ENCODE assay signal across 8 cellular contexts in the genomic region with DNA sequence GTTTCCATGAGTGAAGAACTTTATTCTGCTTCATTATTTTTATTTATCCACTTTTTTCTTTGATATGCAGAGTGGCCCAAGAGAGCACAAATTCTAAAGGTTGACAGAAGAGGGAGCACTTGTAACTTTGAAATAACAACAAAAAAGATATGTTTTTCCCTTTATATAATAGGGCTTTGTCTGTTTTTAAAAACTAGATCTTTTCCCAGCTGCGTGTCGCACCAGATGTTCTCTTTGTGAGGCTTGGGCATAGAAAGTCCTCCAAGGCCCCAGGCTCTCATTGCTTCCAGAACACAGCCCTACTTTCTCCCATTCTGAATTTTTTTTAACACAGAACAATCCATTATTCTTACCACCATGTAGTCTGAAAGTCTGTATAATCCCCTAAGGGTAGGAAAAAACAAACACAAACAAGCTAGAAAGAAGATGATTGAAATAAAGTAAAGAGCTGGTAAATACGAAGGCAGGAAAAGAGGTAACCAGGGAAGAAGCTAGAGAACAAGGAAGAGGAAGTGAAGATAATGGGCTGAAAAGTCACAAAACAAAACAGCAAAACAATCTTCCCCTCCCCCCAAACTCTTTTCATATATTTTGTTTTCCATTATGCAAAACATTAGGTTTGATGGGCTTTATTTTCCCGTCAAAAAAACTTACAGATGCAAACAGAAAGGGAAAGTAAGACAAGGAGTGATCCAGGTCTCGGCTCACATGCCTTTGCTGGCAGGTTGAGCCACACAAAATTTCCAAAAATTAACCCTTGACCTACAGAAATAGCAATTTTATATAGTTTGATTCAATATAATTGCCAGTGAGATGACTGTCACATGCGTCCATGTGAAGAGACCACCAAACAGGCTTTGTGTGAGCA.
DNase-seq lines count a peak whose midpoint lies in the region; TF ChIP-seq lines count a peak whose summit lies in the region.

No MANE protein-coding gene starts in this region.

- H3K9me3 Mint-ChIP-seq in CD14-positive monocyte (peaks cover 0 to 6% (median 3%) of the 10 kb centered on the region in 7 donors), nephron progenitor cell (peaks cover 24% of the 10 kb centered on the region)

- H3K4me1 Mint-ChIP-seq in CD14-positive monocyte (peaks cover 52% of the 10 kb centered on the region), nephron progenitor cell (peaks cover 29% of the 10 kb centered on the region)

- no peaks in the 10 kb centered on the region for H3K36me3 ChIP-seq in stomach

- peak overlapping the region; percentile 71 for H3K27ac ChIP-seq in HL-60 (replicated peaks)
- H3K27ac ChIP-seq in angular gyrus (ENCODE audit: low read depth, low read length), result peak overlapping the region; percentile 99
- peak overlapping the region in 4 of 5 donors; percentile 60 to 80 (median 72) for H3K27ac ChIP-seq in stomach

- DNase-seq in CD14-positive monocyte (ENCODE audit: low spot score), result no peak
- no peak for DNase-seq in HL-60 (ENCODE audit: low read depth in 1 of 2, low spot score in 1 of 2)
- DNase-seq in hippocampal formation (lab: John Stamatoyannopoulos, UW), result peak; percentile 69 to 98
- no peak for DNase-seq in stomach
- DNase-seq in NCI-H226, result no peak
- no peak for DNase-seq in nephron progenitor cell
- no peak for DNase-seq in activated CD4-positive, CD25-positive, alpha-beta regulatory T cell (lab: John Stamatoyannopoulos, UW)

- no peak for TF ChIP-seq POLR2A in stomach (IDR thresholded peaks at IDR 0.05)

- H3K27me3 Mint-ChIP-seq in CD14-positive monocyte (ENCODE audit: low read depth in 3 of 3) (peaks cover 0 to 3% (median 0%) of the 10 kb centered on the region in 3 donors), nephron progenitor cell (ENCODE audit: low read depth, poor library complexity) (no peaks in the 10 kb centered on the region)

- H3K4me3 ChIP-seq in HL-60 (replicated peaks; ENCODE audit: insufficient read depth, low read length) (no peak overlapping the region), stomach (peak overlapping the region in 1 of 4 donors; percentile 5)

- H3K4me3 Mint-ChIP-seq in CD14-positive monocyte (peak overlapping the region; percentile 8 to 52), nephron progenitor cell (no peak overlapping the region)

- peaks cover 7 to 37% (median 22%) of the 10 kb centered on the region in 4 donors for H3K4me1 ChIP-seq in stomach

- intact Hi-C loops in CD14-positive monocyte (cut with micrococcal nuclease) (no loop called here), stomach (cut with DNase I; ENCODE audit: low total_unique reads) (no loop called here)

- peaks cover 2 to 5% of the 10 kb centered on the region in 2 donors for H3K36me3 Mint-ChIP-seq in CD14-positive monocyte
- no peaks in the 10 kb centered on the region for H3K36me3 Mint-ChIP-seq in nephron progenitor cell (ENCODE audit: low read depth)

- H3K27me3 ChIP-seq in HL-60 (ENCODE audit: insufficient read depth, poor library complexity, severe bottlenecking) (no peaks in the 10 kb centered on the region), stomach (no peaks in the 10 kb centered on the region)

- H3K27ac Mint-ChIP-seq in CD14-positive monocyte, result peak overlapping the region; percentile 80 to 93 (median 85)
- no peak overlapping the region for H3K27ac Mint-ChIP-seq in nephron progenitor cell

- TF ChIP-seq CTCF in CD14-positive monocyte (IDR thresholded peaks at IDR 0.05), result peak; percentile 49
- no peak for TF ChIP-seq CTCF in HL-60 (IDR thresholded peaks at IDR 0.05; ENCODE audit: insufficient read depth, low read length)
- peak in 3 of 7 experiments; percentile 11 to 25 (median 25) for TF ChIP-seq CTCF in stomach (IDR thresholded peaks at IDR 0.05)
- TF ChIP-seq CTCF in nephron progenitor cell (IDR thresholded peaks at IDR 0.05), result no peak

- 30 to 42% (median 37%) methylated on average over 6 of the region's 6 CpGs for WGBS in stomach, 5 donors

- no peaks in the 10 kb centered on the region for H3K9me3 ChIP-seq in stomach

- TF ChIP-seq EP300 in stomach (IDR thresholded peaks at IDR 0.05), result no peak

Comparison
In these comparisons a context has a peak if more than half of its experiments do, and no peak if none do; other contexts are left out.
1. DNase-seq: peak in hippocampal formation (2 of 2); none in CD14-positive monocyte (single experiment), HL-60 (0 of 2), stomach (single experiment), NCI-H226 (single experiment), nephron progenitor cell (single experiment) and activated CD4-positive, CD25-positive, alpha-beta regulatory T cell (0 of 4).
2. Peak in every context shown above with its lines, with median percentiles within 50 percentile points of each other: H3K27ac ChIP-seq.